12 cellular contexts compared by ENCODE assay signal in the genomic region with DNA sequence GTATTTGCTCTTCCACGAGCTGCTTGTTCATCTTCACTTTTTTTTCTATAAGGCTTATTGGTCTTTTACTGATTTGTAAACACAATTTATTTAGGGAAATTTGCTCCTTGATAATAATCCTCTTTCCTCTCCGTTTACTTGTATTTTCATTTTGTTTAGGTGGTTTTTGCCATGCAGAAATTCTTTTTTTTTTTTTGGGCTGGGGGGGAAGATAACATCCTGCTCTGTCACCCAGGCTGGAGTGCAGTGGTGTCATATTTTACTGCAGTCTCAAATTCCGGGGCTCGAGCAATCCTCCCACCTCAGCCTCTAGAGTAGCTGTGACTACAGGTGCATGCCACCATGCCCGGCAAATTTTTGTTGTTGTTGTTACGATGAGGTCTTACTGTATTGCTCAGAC. TPM values are rescaled to one million over a fixed set of nuclear protein-coding genes. Genes with fewer than 3 reads are reported as not detected.
"Had no signal": no experiment of that assay in that cellular context is flagged by ENCODE, and none has a peak within 500 bp of the region (broad histone marks: within the 10 kb centered on the region; RNA-seq: fewer than 3 reads in every experiment).

No MANE protein-coding gene starts in this region.

- H3K9me3 ChIP-seq: HAP-1 had no signal

- H3K4me1 Mint-ChIP-seq: IgD-negative memory B cell had no signal

- ATAC-seq: HCT116, HepG2 had no signal

- DNase-seq: GM23248, GOT3, H7, HFFc6, KG1 had no signal

- H3K4me3 ChIP-seq: GM23248, HAP-1 had no signal

- H2AFZ ChIP-seq: GM23248 had no signal

- H3K9me3 Mint-ChIP-seq: HFFc6 had no signal

- H3K27ac Mint-ChIP-seq: HFFc6, IgD-negative memory B cell had no signal

- H3K36me3 Mint-ChIP-seq: IgD-negative memory B cell had no signal

- H3K27ac ChIP-seq: GM23248, HL-60 had no signal

- H3K9ac ChIP-seq: GM23248 had no signal

- H3K36me3 ChIP-seq: HAP-1 had no signal

- H3K4me3 Mint-ChIP-seq: HFFc6, IgD-negative memory B cell had no signal

- FAIRE-seq: HepG2 had no signal

- H3K4me1 ChIP-seq: HAP-1 had no signal

- H3K27me3 Mint-ChIP-seq: IgD-negative memory B cell had no signal

RNA-seq across cellular contexts. Expression of a gene that starts 31.6 kb away (rescaled TPM):
- total RNA-seq: GM23248, H4, H7, HepG2, HFFc6, HT1080 had no signal
- polyA plus RNA-seq: GM23248, HepG2, IgD-negative memory B cell had no signal
